In the genomic region with DNA sequence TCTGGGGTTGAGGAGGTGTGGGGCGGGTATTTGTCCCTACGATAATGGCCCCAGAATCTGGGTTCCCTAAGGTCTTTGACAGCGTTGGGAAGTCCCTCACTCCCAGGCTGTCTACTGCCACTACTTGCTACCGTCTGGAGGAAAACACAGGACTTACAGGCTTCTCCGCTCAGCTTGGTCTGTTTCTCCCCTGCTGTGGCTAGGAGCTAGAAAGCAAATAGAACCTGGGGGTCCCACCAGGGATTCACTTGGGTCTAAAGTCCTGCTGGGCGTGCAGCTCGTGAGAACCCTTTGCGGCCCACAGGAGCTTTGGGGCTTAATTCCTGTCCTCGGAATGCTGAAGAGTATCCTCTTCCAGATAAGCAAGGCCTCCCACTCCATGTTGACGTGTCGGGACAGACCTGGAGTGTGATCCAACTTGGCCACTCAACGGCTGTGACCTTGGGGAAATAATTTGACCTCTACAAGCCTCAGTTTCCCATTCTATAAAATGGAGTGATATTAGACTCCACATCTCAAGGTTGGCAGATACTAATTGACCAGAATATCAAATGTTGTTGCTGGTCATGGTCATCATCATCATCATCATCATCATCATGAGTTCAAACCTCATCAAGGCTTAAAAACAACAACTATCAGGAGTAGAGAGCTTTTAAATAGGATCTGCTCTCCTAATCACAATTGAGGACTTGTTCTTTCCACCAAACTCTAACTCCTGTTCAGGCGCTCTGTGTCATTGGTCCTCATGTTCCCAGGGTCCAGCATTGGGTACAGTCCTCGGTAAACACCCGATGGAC, we compare ENCODE assay signal across 16 cellular contexts. TPM values are rescaled to one million over a fixed set of nuclear protein-coding genes. Genes with fewer than 3 reads are reported as not detected.
DNase-seq lines count a peak whose midpoint lies in the region; ATAC-seq, FAIRE-seq and TF ChIP-seq lines count a peak whose summit lies in the region.
"Had no signal": no experiment of that assay in that cellular context is flagged by ENCODE, and none has a peak within 500 bp of the region (broad histone marks: within the 10 kb centered on the region; RNA-seq: fewer than 3 reads in every experiment).

No MANE protein-coding gene starts in this region.

- H3K27me3 ChIP-seq in heart left ventricle (no peaks in the 10 kb centered on the region), uterus (no peaks in the 10 kb centered on the region)
- H3K27me3 ChIP-seq: stomach had no signal

- H3K36me3 ChIP-seq in heart left ventricle (peaks cover 0 to 21% (median 3%) of the 10 kb centered on the region in 9 donors), uterus (no peaks in the 10 kb centered on the region)

- H3K27ac Mint-ChIP-seq in nephron progenitor cell: no peak overlapping the region
- no peak overlapping the region for H3K27ac Mint-ChIP-seq in stimulated activated memory B cell treated with anti-CD40 and anti-IgM and Interleukin-4, amounts not matched to agents 10 μg/mL and 1 μg/mL and 100 μg/mL, for 72 hours
- H3K27ac Mint-ChIP-seq: activated T-helper 17 cell treated with anti-CD3 and anti-CD28 coated beads, Interleukin-2, amount 50 U/mL, for 72 hours; dendritic cell treated with granulocyte-macrophage colony-stimulating factor and Interleukin-4, amounts not matched to agents 40 ng/mL and 50 ng/mL, for 4 days; T-helper 2 cell treated with Interferon-gamma antibody and Interleukin-4, amounts not matched to agents 5 μg/mL and 100 μg/mL, for 36 hours had no signal

- intact Hi-C loops in heart left ventricle (cut with DNase I): loop anchor here (2.0 to 10.0 kb wide), 14 partner anchors 67 to 469 kb away; a partner anchor contains a TSS
- intact Hi-C loops in cardiac septum (cut with DNase I): loop anchor here (2.0 to 10.0 kb wide), 4 partner anchors 82 to 439 kb away; a partner anchor contains a TSS
- intact Hi-C loops in uterus (cut with DNase I; ENCODE audit: low total_unique reads): no loop called here

- H3K4me3 ChIP-seq in heart left ventricle (peak overlapping the region in 8 of 12 donors; percentile 18 to 72 (median 56)), epithelial cell of proximal tubule (ENCODE audit: low read depth, low read length) (peak overlapping the region; percentile 57), uterus (peak overlapping the region; percentile 17 to 51)

- TF ChIP-seq CTCF in heart left ventricle (IDR thresholded peaks at IDR 0.05): no peak
- TF ChIP-seq CTCF in epithelial cell of proximal tubule (conservative IDR thresholded peaks at IDR 0.05; ENCODE audit: low read depth, low read length): no peak
- no peak for TF ChIP-seq CTCF in nephron progenitor cell (IDR thresholded peaks at IDR 0.05)
- no peak for TF ChIP-seq CTCF in uterus (IDR thresholded peaks at IDR 0.05)

- no peak for ATAC-seq in heart left ventricle
- no peak for ATAC-seq in stimulated activated memory B cell treated with anti-CD40 and anti-IgM and Interleukin-4, amounts not matched to agents 10 μg/mL and 1 μg/mL and 100 μg/mL, for 72 hours
- no peak for ATAC-seq in activated CD4-positive, CD25-positive, alpha-beta regulatory T cell treated with anti-CD3 and anti-CD28 coated beads, Interleukin-2, amount 50 U/mL, for 24 hours
- ATAC-seq: activated T-helper 17 cell treated with anti-CD3 and anti-CD28 coated beads, Interleukin-2, amount 50 U/mL, for 72 hours had no signal

- H3K4me1 ChIP-seq in heart left ventricle (peaks cover 0 to 24% (median 5%) of the 10 kb centered on the region in 12 donors), uterus (no peaks in the 10 kb centered on the region)

- H3K9me3 Mint-ChIP-seq in nephron progenitor cell: no peaks in the 10 kb centered on the region
- H3K9me3 Mint-ChIP-seq in stimulated activated memory B cell treated with anti-CD40 and anti-IgM and Interleukin-4, amounts not matched to agents 10 μg/mL and 1 μg/mL and 100 μg/mL, for 72 hours: no peaks in the 10 kb centered on the region
- H3K9me3 Mint-ChIP-seq: activated T-helper 17 cell treated with anti-CD3 and anti-CD28 coated beads, Interleukin-2, amount 50 U/mL, for 72 hours; dendritic cell treated with granulocyte-macrophage colony-stimulating factor and Interleukin-4, amounts not matched to agents 40 ng/mL and 50 ng/mL, for 4 days; T-helper 2 cell treated with Interferon-gamma antibody and Interleukin-4, amounts not matched to agents 5 μg/mL and 100 μg/mL, for 36 hours had no signal

- DNase-seq in heart left ventricle (peak in 2 of 5 donors; percentile 18 to 25), cardiac septum (ENCODE audit: low spot score) (no peak), epithelial cell of proximal tubule (ENCODE audit: low read depth) (no peak), nephron progenitor cell (no peak), uterus (no peak), RCC 7860 (ENCODE audit: low spot score) (no peak)
- DNase-seq: stomach had no signal

- no peak for FAIRE-seq in RCC 7860 (lab: Jason Lieb, UNC)

- H3K9me3 ChIP-seq in heart left ventricle: no peaks in the 10 kb centered on the region
- H3K9me3 ChIP-seq in uterus: no peaks in the 10 kb centered on the region
- H3K9me3 ChIP-seq: stomach had no signal

- peaks cover 8% of the 10 kb centered on the region for H3K27me3 Mint-ChIP-seq in nephron progenitor cell (ENCODE audit: low read depth, poor library complexity)
- H3K27me3 Mint-ChIP-seq in stimulated activated memory B cell treated with anti-CD40 and anti-IgM and Interleukin-4, amounts not matched to agents 10 μg/mL and 1 μg/mL and 100 μg/mL, for 72 hours: no peaks in the 10 kb centered on the region
- H3K27me3 Mint-ChIP-seq: activated T-helper 17 cell treated with anti-CD3 and anti-CD28 coated beads, Interleukin-2, amount 50 U/mL, for 72 hours; dendritic cell treated with granulocyte-macrophage colony-stimulating factor and Interleukin-4, amounts not matched to agents 40 ng/mL and 50 ng/mL, for 4 days had no signal

- TF ChIP-seq POLR2A in heart left ventricle (IDR thresholded peaks at IDR 0.05): no peak
- TF ChIP-seq POLR2A in uterus (IDR thresholded peaks at IDR 0.05): no peak

- H3K36me3 Mint-ChIP-seq in nephron progenitor cell (ENCODE audit: low read depth): no peaks in the 10 kb centered on the region
- peaks cover 12% of the 10 kb centered on the region for H3K36me3 Mint-ChIP-seq in stimulated activated memory B cell treated with anti-CD40 and anti-IgM and Interleukin-4, amounts not matched to agents 10 μg/mL and 1 μg/mL and 100 μg/mL, for 72 hours

- H3K4me3 Mint-ChIP-seq in nephron progenitor cell: peak overlapping the region; percentile 77
- H3K4me3 Mint-ChIP-seq in stimulated activated memory B cell treated with anti-CD40 and anti-IgM and Interleukin-4, amounts not matched to agents 10 μg/mL and 1 μg/mL and 100 μg/mL, for 72 hours: no peak overlapping the region
- H3K4me3 Mint-ChIP-seq: activated T-helper 17 cell treated with anti-CD3 and anti-CD28 coated beads, Interleukin-2, amount 50 U/mL, for 72 hours; dendritic cell treated with granulocyte-macrophage colony-stimulating factor and Interleukin-4, amounts not matched to agents 40 ng/mL and 50 ng/mL, for 4 days; T-helper 2 cell treated with Interferon-gamma antibody and Interleukin-4, amounts not matched to agents 5 μg/mL and 100 μg/mL, for 36 hours had no signal

- WGBS in heart left ventricle, 4 donors: 61 to 67% (median 65%) methylated on average over 15 of the region's 15 CpGs

- peaks cover 12% of the 10 kb centered on the region for H3K4me1 Mint-ChIP-seq in nephron progenitor cell
- H3K4me1 Mint-ChIP-seq in stimulated activated memory B cell treated with anti-CD40 and anti-IgM and Interleukin-4, amounts not matched to agents 10 μg/mL and 1 μg/mL and 100 μg/mL, for 72 hours: peaks cover 3% of the 10 kb centered on the region
- H3K4me1 Mint-ChIP-seq: activated T-helper 17 cell treated with anti-CD3 and anti-CD28 coated beads, Interleukin-2, amount 50 U/mL, for 72 hours had no signal

- H3K27ac ChIP-seq in heart left ventricle: peak overlapping the region; percentile 70 to 99 (median 93)
- peak overlapping the region; percentile 66 to 80 for H3K27ac ChIP-seq in uterus

RNA-seq across cellular contexts. Expression of a gene that starts 1.7 kb away (rescaled TPM):
- 1,000 to 10,000 TPM; 1,340 to 3,074 (median 2,074) TPM for total RNA-seq in heart left ventricle
- 1,000 to 10,000 TPM in 1 of 2 donors, 100 to 1,000 TPM in 1; 425 to 1,204 TPM for polyA plus RNA-seq in heart left ventricle
- total RNA-seq in cardiac septum: 1,860 TPM
- total RNA-seq in epithelial cell of proximal tubule: not detected in 2 replicates
- under 1 TPM in 2 of 4 donors, not detected in 2; 0.09 to 0.14 TPM for total RNA-seq in uterus
- total RNA-seq: activated T-helper 17 cell treated with anti-CD3 and anti-CD28 coated beads, Interleukin-2, amount 50 U/mL, for 72 hours; fibroblast of villous mesenchyme; kidney epithelial cell; myocyte had no signal
- polyA plus RNA-seq: AG04450 had no signal

RNA-seq across cellular contexts. Expression of a gene that starts 24.2 kb away (rescaled TPM):
- total RNA-seq in heart left ventricle: 10 to 100 TPM in 4 of 9 donors, 1 to 10 TPM in 5; 2.8 to 78.9 (median 8.5) TPM
- 1 to 10 TPM; 4.3 to 7.7 TPM for polyA plus RNA-seq in heart left ventricle
- total RNA-seq in cardiac septum: 12.0 TPM
- total RNA-seq in epithelial cell of proximal tubule: not detected in 2 replicates
- 1 to 10 TPM; 4.9 to 9.7 (median 7.6) TPM for total RNA-seq in uterus
- total RNA-seq: fibroblast of villous mesenchyme, kidney epithelial cell, myocyte had no signal
- polyA plus RNA-seq: AG04450 had no signal

RNA-seq across cellular contexts. Expression of a gene that starts 54.2 kb away (rescaled TPM):
- total RNA-seq in heart left ventricle (10 to 100 TPM; 33.5 to 82.8 (median 45.3) TPM), cardiac septum (72.2 TPM), epithelial cell of proximal tubule (64.5 and 73.5 TPM in 2 replicates), uterus (10 to 100 TPM; 30.9 to 79.2 (median 64.2) TPM)
- 10 to 100 TPM; 56.5 to 97.3 TPM for polyA plus RNA-seq in heart left ventricle

Comparison
In these comparisons a context has a peak if more than half of its experiments do, and no peak if none do; other contexts are left out.
1. RNA of a gene that starts 1.7 kb away (total RNA-seq): 1,340 to 3,074 TPM in heart left ventricle and 1,860 TPM in cardiac septum (single experiment); 0.09 to 0.14 TPM in uterus and not detected in epithelial cell of proximal tubule; every median in the first group is over 1,000 times any median in the second.
2. Peak in every context shown above with its lines, with median percentiles within 50 percentile points of each other: H3K4me3 ChIP-seq.